8 cellular contexts compared by ENCODE assay signal in the genomic region with DNA sequence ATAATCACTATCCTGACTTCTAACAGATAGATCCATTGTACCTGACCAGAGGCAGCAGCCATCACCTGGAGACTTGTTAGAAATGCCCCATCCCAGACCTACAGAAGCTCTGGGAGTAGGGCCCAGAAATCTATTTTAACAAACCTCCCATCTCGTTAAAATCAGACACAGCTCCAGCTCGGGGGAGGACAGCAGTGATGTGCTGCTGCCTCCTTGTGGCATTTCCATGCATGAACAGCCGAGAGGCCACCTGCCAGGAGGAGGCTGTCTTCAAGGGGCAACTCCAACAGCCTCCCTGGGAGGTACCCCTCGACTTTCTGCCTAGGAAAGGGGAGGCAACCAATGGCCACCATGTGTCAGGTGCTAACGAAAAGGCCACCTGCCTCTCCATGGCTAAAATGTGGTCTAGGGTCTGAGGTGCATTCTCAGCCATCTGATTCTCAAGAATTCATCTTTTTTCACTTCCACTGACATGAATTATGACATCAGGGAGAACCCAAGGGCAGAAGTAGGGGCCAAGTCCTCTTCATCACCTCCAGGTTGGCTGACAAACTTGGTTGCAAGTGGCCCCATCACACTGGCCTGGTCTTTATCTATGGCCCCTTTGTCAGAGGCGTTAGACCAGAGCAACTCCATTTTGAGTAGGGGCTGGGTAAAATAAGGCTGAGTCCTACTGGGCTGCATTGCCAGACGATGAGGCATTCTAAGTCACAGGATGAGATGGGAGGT. TPM values are rescaled to one million over a fixed set of nuclear protein-coding genes. Genes with fewer than 3 reads are reported as not detected.
DNase-seq lines count a peak whose midpoint lies in the region; ATAC-seq and TF ChIP-seq lines count a peak whose summit lies in the region.

No MANE protein-coding gene starts in this region.

- H3K23ac ChIP-seq in H9 (ENCODE audit: insufficient read length, low read depth, low read length): no peak overlapping the region

- H3K9ac ChIP-seq in H9 (ENCODE audit: extremely low read depth, insufficient read length, low read length) (no peak overlapping the region), OCI-LY1 (ENCODE audit: low read length) (no peak overlapping the region), neural progenitor cell (no peak overlapping the region)

- H2AFZ ChIP-seq in H9 (ENCODE audit: low read length): no peak overlapping the region
- no peak overlapping the region for H2AFZ ChIP-seq in OCI-LY1 (ENCODE audit: low read length)
- peak overlapping the region; percentile 36 for H2AFZ ChIP-seq in neural progenitor cell (replicated peaks)

- no peak overlapping the region for H2AK5ac ChIP-seq in H9 (ENCODE audit: insufficient read length, low read length)

- H3K4ac ChIP-seq in H9 (ENCODE audit: low read depth, low read length): no peak overlapping the region

- no peaks in the 10 kb centered on the region for H3K27me3 ChIP-seq in H9 (ENCODE audit: insufficient read depth, low read length)
- H3K27me3 ChIP-seq in OCI-LY1 (ENCODE audit: insufficient read depth, low read length): no peaks in the 10 kb centered on the region
- H3K27me3 ChIP-seq in neural progenitor cell: no peaks in the 10 kb centered on the region
- no peaks in the 10 kb centered on the region for H3K27me3 ChIP-seq in thyroid gland

- no peak overlapping the region for H3K27ac ChIP-seq in H9 (ENCODE audit: insufficient read length, low read depth, low read length)
- H3K27ac ChIP-seq in OCI-LY1 (ENCODE audit: low read depth, low read length, poor library complexity, severe bottlenecking): no peak overlapping the region
- no peak overlapping the region for H3K27ac ChIP-seq in neural progenitor cell
- H3K27ac ChIP-seq in thyroid gland: no peak overlapping the region

- H4K20me1 ChIP-seq in H9 (ENCODE audit: control insufficient read depth, insufficient read depth, insufficient read length) (no peaks in the 10 kb centered on the region), OCI-LY1 (ENCODE audit: insufficient read depth, low read length) (no peaks in the 10 kb centered on the region), neural progenitor cell (ENCODE audit: low read depth) (no peaks in the 10 kb centered on the region)

- H3K9me3 ChIP-seq in H9 (ENCODE audit: control insufficient read depth, low read depth, low read length) (no peaks in the 10 kb centered on the region), OCI-LY1 (ENCODE audit: low read length) (no peaks in the 10 kb centered on the region), neural progenitor cell (ENCODE audit: low read depth) (no peaks in the 10 kb centered on the region), thyroid gland (no peaks in the 10 kb centered on the region)

- no peak overlapping the region for H3K56ac ChIP-seq in H9 (ENCODE audit: insufficient read length, low read depth, low read length)

- H3K4me3 ChIP-seq in OCI-LY1 (ENCODE audit: low read depth, low read length, poor library complexity, severe bottlenecking) (no peak overlapping the region), neural progenitor cell (no peak overlapping the region), thyroid gland (replicated peaks in 1 of 3) (no peak overlapping the region)

- H4K91ac ChIP-seq in H9 (ENCODE audit: insufficient read length, low read depth, low read length): no peak overlapping the region

- H3K18ac ChIP-seq in H9 (ENCODE audit: insufficient read length, low read depth, low read length): no peak overlapping the region

- no peak for ATAC-seq in GM19463 (IDR thresholded peaks at IDR 0.05; ENCODE audit: unreplicated experiment)

- H3K4me2 ChIP-seq in H9 (ENCODE audit: insufficient read depth, insufficient read length, low read length): no peak overlapping the region
- H3K4me2 ChIP-seq in OCI-LY1 (ENCODE audit: low read length): no peak overlapping the region
- H3K4me2 ChIP-seq in neural progenitor cell: no peak overlapping the region

- no peaks in the 10 kb centered on the region for H3F3A ChIP-seq in OCI-LY1 (ENCODE audit: insufficient read depth, low read length)
- H3F3A ChIP-seq in neural progenitor cell (ENCODE audit: low read depth): no peaks in the 10 kb centered on the region

- H3K36me3 ChIP-seq in OCI-LY1 (ENCODE audit: insufficient read depth, low read length) (peaks cover 14% of the 10 kb centered on the region; the same call in 1 of the 2 replicates), neural progenitor cell (no peaks in the 10 kb centered on the region), thyroid gland (no peaks in the 10 kb centered on the region)

- no peaks in the 10 kb centered on the region for H3K36me3 Mint-ChIP-seq in CD14-positive monocyte
- H3K36me3 Mint-ChIP-seq in H9 (ENCODE audit: insufficient read depth in 1 of 3, low read depth in 3 of 3): peaks cover 2 to 4% (median 2%) of the 10 kb centered on the region in 3 experiments; a peak in 2 of 7 replicates
- peaks cover 3% of the 10 kb centered on the region for H3K36me3 Mint-ChIP-seq in activated T-helper 1 cell treated with anti-CD3 and anti-CD28 coated beads, Interleukin-12 subunit alpha, Interleukin-12 subunit beta, Interleukin-2, Interleukin-4 antibody, amounts not matched to agents 30 ng/mL and 10 ng/mL and 1 ng/mL, durations not matched to agents 14 hours and 24 hours and 36 hours (ENCODE audit: low read depth)
- H3K36me3 Mint-ChIP-seq in neural progenitor cell: no peaks in the 10 kb centered on the region

- no peaks in the 10 kb centered on the region for H3K9me2 ChIP-seq in OCI-LY1 (ENCODE audit: low read depth, low read length)

- no peak overlapping the region for H3T11ph ChIP-seq in H9 (ENCODE audit: low read length)

- peak overlapping the region in 1 of 7 donors; percentile 36 for H3K27ac Mint-ChIP-seq in CD14-positive monocyte
- H3K27ac Mint-ChIP-seq in H9: peak overlapping the region in 1 of 3 experiments; percentile 17; a peak in 1 of 7 replicates
- no peak overlapping the region for H3K27ac Mint-ChIP-seq in activated T-helper 1 cell treated with anti-CD3 and anti-CD28 coated beads, Interleukin-12 subunit alpha, Interleukin-12 subunit beta, Interleukin-2, Interleukin-4 antibody, amounts not matched to agents 30 ng/mL and 10 ng/mL and 1 ng/mL, durations not matched to agents 14 hours and 24 hours and 36 hours
- peak overlapping the region; percentile 50 for H3K27ac Mint-ChIP-seq in neural progenitor cell

- TF ChIP-seq POLR2A in thyroid gland (IDR thresholded peaks at IDR 0.05): no peak

- no peak overlapping the region for H2BK12ac ChIP-seq in H9 (ENCODE audit: insufficient read length, low read depth, low read length)

- H3K79me2 ChIP-seq in H9 (ENCODE audit: insufficient read depth, low read length) (no peaks in the 10 kb centered on the region), OCI-LY1 (ENCODE audit: insufficient read depth, low read length) (no peaks in the 10 kb centered on the region), neural progenitor cell (ENCODE audit: low read depth) (no peaks in the 10 kb centered on the region)

- peaks cover 4 to 11% (median 9%) of the 10 kb centered on the region in 7 donors for H3K9me3 Mint-ChIP-seq in CD14-positive monocyte
- no peaks in the 10 kb centered on the region; a peak in 1 of 5 replicates for H3K9me3 Mint-ChIP-seq in H9
- peaks cover 9% of the 10 kb centered on the region for H3K9me3 Mint-ChIP-seq in activated T-helper 1 cell treated with anti-CD3 and anti-CD28 coated beads, Interleukin-12 subunit alpha, Interleukin-12 subunit beta, Interleukin-2, Interleukin-4 antibody, amounts not matched to agents 30 ng/mL and 10 ng/mL and 1 ng/mL, durations not matched to agents 14 hours and 24 hours and 36 hours
- peaks cover under 1% of the 10 kb centered on the region for H3K9me3 Mint-ChIP-seq in neural progenitor cell

- no peak overlapping the region for H3K14ac ChIP-seq in H9 (ENCODE audit: insufficient read depth, low read length)

- H4K8ac ChIP-seq in H9 (replicated peaks; ENCODE audit: insufficient read length, low read depth, low read length): no peak overlapping the region

- H3K23me2 ChIP-seq in H9 (ENCODE audit: insufficient read length, low read depth, low read length, poor library complexity, severe bottlenecking): no peaks in the 10 kb centered on the region

- TF ChIP-seq CTCF in CD14-positive monocyte (IDR thresholded peaks at IDR 0.05) (peak; percentile 77), H9 (conservative IDR thresholded peaks at IDR 0.05) (peak; percentile 95), OCI-LY1 (IDR thresholded peaks at IDR 0.05; ENCODE audit: low read length) (peak; percentile 95), neural progenitor cell (IDR thresholded peaks at IDR 0.05) (peak; percentile 83), thyroid gland (IDR thresholded peaks at IDR 0.05) (peak; percentile 77 to 95 (median 90))

- WGBS in H9 (ENCODE audit: extremely low coverage, insufficient read length, low lambda C conversion rate): no CpG with 5 or more reads among the region's 7 CpGs
- WGBS in thyroid gland, 2 donors: 26 to 46% methylated on average over 4 to 7 of the region's 7 CpGs

- H3K4me1 Mint-ChIP-seq in CD14-positive monocyte (peaks cover 15% of the 10 kb centered on the region), H9 (peaks cover 28 to 36% of the 10 kb centered on the region in 2 experiments), neural progenitor cell (peaks cover 22% of the 10 kb centered on the region)
- H3K4me1 Mint-ChIP-seq in activated T-helper 1 cell treated with anti-CD3 and anti-CD28 coated beads, Interleukin-12 subunit alpha, Interleukin-12 subunit beta, Interleukin-2, Interleukin-4 antibody, amounts not matched to agents 30 ng/mL and 10 ng/mL and 1 ng/mL, durations not matched to agents 14 hours and 24 hours and 36 hours (ENCODE audit: low read depth): peaks cover 42% of the 10 kb centered on the region

- no peak overlapping the region for H2BK20ac ChIP-seq in H9 (ENCODE audit: low read depth, low read length, poor library complexity, severe bottlenecking)

- no peak overlapping the region for H3K4me3 Mint-ChIP-seq in CD14-positive monocyte
- H3K4me3 Mint-ChIP-seq in H9: no peak overlapping the region
- H3K4me3 Mint-ChIP-seq in activated T-helper 1 cell treated with anti-CD3 and anti-CD28 coated beads, Interleukin-12 subunit alpha, Interleukin-12 subunit beta, Interleukin-2, Interleukin-4 antibody, amounts not matched to agents 30 ng/mL and 10 ng/mL and 1 ng/mL, durations not matched to agents 14 hours and 24 hours and 36 hours: no peak overlapping the region
- H3K4me3 Mint-ChIP-seq in neural progenitor cell: no peak overlapping the region

- H3K4me1 ChIP-seq in H9 (ENCODE audit: insufficient read depth, low read length) (no peaks in the 10 kb centered on the region; the same call in 1 of the 2 replicates), OCI-LY1 (ENCODE audit: insufficient read depth, low read length, severe bottlenecking) (peaks cover 12% of the 10 kb centered on the region), neural progenitor cell (peaks cover 8% of the 10 kb centered on the region), thyroid gland (peaks cover 6 to 22% of the 10 kb centered on the region in 2 donors)

- H3K27me3 Mint-ChIP-seq in CD14-positive monocyte (ENCODE audit: low read depth in 3 of 3) (peaks cover 0 to 6% (median 2%) of the 10 kb centered on the region in 3 donors), H9 (ENCODE audit: low read depth) (no peaks in the 10 kb centered on the region), neural progenitor cell (ENCODE audit: insufficient read depth, low read depth) (peaks cover 13% of the 10 kb centered on the region)
- H3K27me3 Mint-ChIP-seq in activated T-helper 1 cell treated with anti-CD3 and anti-CD28 coated beads, Interleukin-12 subunit alpha, Interleukin-12 subunit beta, Interleukin-2, Interleukin-4 antibody, amounts not matched to agents 30 ng/mL and 10 ng/mL and 1 ng/mL, durations not matched to agents 14 hours and 24 hours and 36 hours (ENCODE audit: insufficient read depth): peaks cover 2% of the 10 kb centered on the region

- H4K5ac ChIP-seq in H9 (ENCODE audit: insufficient read length, low read depth, low read length): no peak overlapping the region

- H2BK5ac ChIP-seq in H9 (ENCODE audit: insufficient read length, low read length): no peak overlapping the region

- DNase-seq in CD14-positive monocyte (ENCODE audit: low spot score): no peak
- peak; percentile 77 for DNase-seq in H9
- DNase-seq in activated T-helper 1 cell treated with anti-CD3 and anti-CD28 coated beads, Interleukin-12 subunit alpha, Interleukin-12 subunit beta, Interleukin-2, Interleukin-4 antibody, amounts not matched to agents 30 ng/mL and 10 ng/mL and 1 ng/mL, durations not matched to agents 14 hours and 24 hours and 36 hours (ENCODE audit: low spot score): peak; percentile 45
- DNase-seq in fibroblast of peridontal ligament (ENCODE audit: extremely low read depth): peak; percentile 86
- peak; percentile 81 for DNase-seq in neural progenitor cell (ENCODE audit: low spot score)
- peak; percentile 69 to 74 for DNase-seq in thyroid gland

- no peak overlapping the region for H2BK120ac ChIP-seq in H9 (ENCODE audit: low read depth, low read length, poor library complexity, severe bottlenecking)

- H3K79me1 ChIP-seq in H9 (ENCODE audit: insufficient read depth, low read depth, low read length, poor library complexity, severe bottlenecking): no peaks in the 10 kb centered on the region

- no peak overlapping the region for H2BK15ac ChIP-seq in H9 (ENCODE audit: low read depth, low read length)

- intact Hi-C loops in CD14-positive monocyte (cut with micrococcal nuclease) (loop anchor here (5.0 to 10.0 kb wide), 2 partner anchors 46 to 519 kb away; partner anchors contain the start of gene OSER1 (in 2 of the 2)), thyroid gland (cut with DNase I) (loop anchor here (2.0 kb wide), 1 partner anchor 49 kb away; no protein-coding TSS in a partner anchor)
- intact Hi-C loops in activated T-helper 1 cell treated with anti-CD3 and anti-CD28 coated beads, Interleukin-12 subunit alpha, Interleukin-12 subunit beta, Interleukin-2, Interleukin-4 antibody, amounts not matched to agents 30 ng/mL and 10 ng/mL and 1 ng/mL, durations not matched to agents 14 hours and 24 hours and 36 hours (cut with micrococcal nuclease): loop anchor here (1.0 to 10.0 kb wide), 5 partner anchors 48 to 516 kb away; partner anchors contain the start of gene SERINC3

RNA-seq across cellular contexts. Expression of gene KCNK15, which starts 12.2 kb away (rescaled TPM):
- polyA plus RNA-seq in CD14-positive monocyte: not detected
- total RNA-seq in H9 (2021) (0.33 and 0.39 TPM in 2 replicates), neural progenitor cell (ENCODE audit: low replicate concordance) (0.21 TPM in 1 of 2 replicates, not detected in the other), thyroid gland (1 to 10 TPM; 2.5 to 5.1 (median 3.4) TPM)
- 1.1 TPM in 2 replicates for total RNA-seq in activated T-helper 1 cell treated with anti-CD3 and anti-CD28 coated beads, Interleukin-12 subunit alpha, Interleukin-12 subunit beta, Interleukin-2, Interleukin-4 antibody, amounts not matched to agents 30 ng/mL and 10 ng/mL and 1 ng/mL, durations not matched to agents 14 hours and 24 hours and 36 hours

RNA-seq across cellular contexts. Expression of gene CCN5, which starts 18.3 kb away (rescaled TPM):
- polyA plus RNA-seq in CD14-positive monocyte: not detected
- not detected in 2 replicates for total RNA-seq in H9 (2021)
- total RNA-seq in activated T-helper 1 cell treated with anti-CD3 and anti-CD28 coated beads, Interleukin-12 subunit alpha, Interleukin-12 subunit beta, Interleukin-2, Interleukin-4 antibody, amounts not matched to agents 30 ng/mL and 10 ng/mL and 1 ng/mL, durations not matched to agents 14 hours and 24 hours and 36 hours: not detected in 2 replicates
- not detected in 2 replicates for total RNA-seq in neural progenitor cell (ENCODE audit: low replicate concordance)
- total RNA-seq in thyroid gland: 10 to 100 TPM in 2 of 4 donors, 1 to 10 TPM in 2; 4.7 to 47.6 (median 26.6) TPM
